In the genomic region with DNA sequence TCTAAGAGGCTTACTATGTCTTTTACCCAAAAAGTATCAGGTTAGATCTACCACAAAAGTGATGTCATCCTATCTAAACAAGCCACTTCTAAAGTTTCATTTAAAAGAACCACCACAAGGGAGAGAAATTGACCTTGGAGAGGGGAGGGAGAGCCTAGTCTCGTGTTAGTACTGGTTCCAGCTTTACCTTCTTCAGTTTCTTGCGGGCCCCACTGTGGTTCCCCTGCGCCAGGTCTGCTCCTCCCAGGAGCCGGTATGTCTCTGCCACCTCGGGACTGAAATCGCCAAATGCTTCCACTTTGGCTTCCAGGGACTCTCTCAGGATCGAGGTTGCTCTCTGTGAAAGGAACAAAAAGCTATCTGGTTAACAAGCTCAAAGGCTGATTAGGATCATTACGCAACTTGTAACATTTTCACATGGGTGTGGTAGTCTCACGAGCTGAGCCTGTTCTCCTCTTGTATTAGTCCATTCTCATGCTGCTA, we compare ENCODE assay signal across 13 cellular contexts. TPM values are rescaled to one million over a fixed set of nuclear protein-coding genes. Genes with fewer than 3 reads are reported as not detected.
DNase-seq lines count a peak whose midpoint lies in the region; ATAC-seq, FAIRE-seq and TF ChIP-seq lines count a peak whose summit lies in the region.
"Had no signal": no experiment of that assay in that cellular context is flagged by ENCODE, and none has a peak within 500 bp of the region (broad histone marks: within the 10 kb centered on the region; RNA-seq: fewer than 3 reads in every experiment).

No MANE protein-coding gene starts in this region.

- TF ChIP-seq POLR2A in K562 (conservative IDR thresholded peaks at IDR 0.05) (no peak), adrenal gland (IDR thresholded peaks at IDR 0.05) (no peak)

- H3K36me3 ChIP-seq in K562 (ENCODE audit: control insufficient read depth, insufficient read depth, low read length) (no peaks in the 10 kb centered on the region), mesendoderm (ENCODE audit: control insufficient read depth, insufficient read depth, low read length) (no peaks in the 10 kb centered on the region), adrenal gland (replicated peaks in 1 of 2) (peaks cover 0 to 10% of the 10 kb centered on the region in 2 donors)
- H3K36me3 ChIP-seq: BLaER1 treated with 17β-estradiol and CSF1 and Interleukin-3, amounts not matched to agents 10 nM and 100 nM had no signal

- no peak overlapping the region for H2BK5ac ChIP-seq in mesendoderm (ENCODE audit: low read length)

- H3K4ac ChIP-seq in mesendoderm (ENCODE audit: low read depth, low read length) = peak overlapping the region; percentile 71

- no peaks in the 10 kb centered on the region for H3K9me3 Mint-ChIP-seq in osteocyte (ENCODE audit: unreplicated experiment)
- H3K9me3 Mint-ChIP-seq: stimulated activated effector memory CD8-positive, alpha-beta T cell treated with anti-CD3 and anti-CD28 coated beads, Interleukin-12 subunit alpha, Interleukin-12 subunit beta, amount 100 ng/mL, for 72 hours had no signal

- H3K9ac ChIP-seq in K562 (ENCODE audit: insufficient read depth in 1 of 2, low read depth in 2 of 2, low read length in 2 of 2) (0 out of 4 replicates have a peak overlapping the region, but pooled peaks of 1 of the 2 experiments have one; percentile 43), mesendoderm (ENCODE audit: low read length) (no peak overlapping the region)
- H3K9ac ChIP-seq: BLaER1 treated with 17β-estradiol and CSF1 and Interleukin-3, amounts not matched to agents 10 nM and 100 nM had no signal

- H3K27me3 ChIP-seq in K562 (ENCODE audit: control insufficient read depth in 2 of 2, insufficient read depth in 2 of 2, low read length in 2 of 2) = no peaks in the 10 kb centered on the region
- no peaks in the 10 kb centered on the region for H3K27me3 ChIP-seq in mesendoderm (ENCODE audit: insufficient read depth, low read length, poor library complexity)
- no peaks in the 10 kb centered on the region for H3K27me3 ChIP-seq in adrenal gland
- H3K27me3 ChIP-seq: BLaER1 treated with 17β-estradiol and CSF1 and Interleukin-3, amounts not matched to agents 10 nM and 100 nM had no signal

- no peak for TF ChIP-seq RAD21 in K562 (CRISPR knock-in tag; conservative IDR thresholded peaks at IDR 0.05 in 1 of 2, IDR thresholded peaks at IDR 0.05 in 1 of 2)

- BruUV-seq in K562 (replicated peaks; lab: Mats Ljungman, UMichigan) = no TSS peak

- peaks cover 0 to 2% of the 10 kb centered on the region in 2 experiments; a peak in 2 of 5 replicates for H3K4me1 ChIP-seq in K562 (replicated peaks in 1 of 2; ENCODE audit: control insufficient read depth in 2 of 2, insufficient read depth in 2 of 2, low read length in 2 of 2)
- H3K4me1 ChIP-seq in mesendoderm (ENCODE audit: control insufficient read depth, low read depth, low read length) = peaks cover 8% of the 10 kb centered on the region
- no peaks in the 10 kb centered on the region for H3K4me1 ChIP-seq in adrenal gland (replicated peaks in 1 of 2)

- no peak overlapping the region for H2BK120ac ChIP-seq in mesendoderm (ENCODE audit: low read depth, low read length)

- H3K27ac ChIP-seq in K562 (ENCODE audit: extremely low read depth, low read depth, low read length) = 0 out of 3 replicates have a peak overlapping the region, but pooled peaks have one; percentile 37
- H3K27ac ChIP-seq in mesendoderm (ENCODE audit: low read depth, low read length) = no peak overlapping the region
- no peak overlapping the region for H3K27ac ChIP-seq in adrenal gland
- H3K27ac ChIP-seq: BLaER1 treated with 17β-estradiol and CSF1 and Interleukin-3, amounts not matched to agents 10 nM and 100 nM had no signal

- H3K23ac ChIP-seq in mesendoderm (ENCODE audit: low read length) = no peak overlapping the region

- H3K4me1 Mint-ChIP-seq in osteocyte (ENCODE audit: unreplicated experiment) = peaks cover 28% of the 10 kb centered on the region
- H3K4me1 Mint-ChIP-seq: stimulated activated effector memory CD8-positive, alpha-beta T cell treated with anti-CD3 and anti-CD28 coated beads, Interleukin-12 subunit alpha, Interleukin-12 subunit beta, amount 100 ng/mL, for 72 hours had no signal

- no peak overlapping the region for H3K4me3 Mint-ChIP-seq in osteocyte (ENCODE audit: unreplicated experiment)
- H3K4me3 Mint-ChIP-seq: stimulated activated effector memory CD8-positive, alpha-beta T cell treated with anti-CD3 and anti-CD28 coated beads, Interleukin-12 subunit alpha, Interleukin-12 subunit beta, amount 100 ng/mL, for 72 hours had no signal

- 6% methylated on average over 9 of the region's 9 CpGs for WGBS in K562 (ENCODE audit: insufficient coverage, low coverage, missing lambda C conversion rate)
- no CpG with 5 or more reads among the region's 9 CpGs for WGBS in mesendoderm (ENCODE audit: extremely low coverage, insufficient coverage, low lambda C conversion rate)
- 81 to 85% (median 84%) methylated on average over 9 of the region's 9 CpGs for WGBS in adrenal gland, 4 donors

- CTCF ChIA-PET in K562 (lab: Yijun Ruan, JAX; ENCODE audit: low intra/inter-chr PET ratio) = no interaction called here

- H4K5ac ChIP-seq in mesendoderm (ENCODE audit: low read length) = no peak overlapping the region

- H2BK15ac ChIP-seq in mesendoderm (replicated peaks; ENCODE audit: low read depth) = no peak overlapping the region

- no peak for TF ChIP-seq CTCF in K562 (IDR thresholded peaks at IDR 0.05 in 2 of 3, conservative IDR thresholded peaks at IDR 0.05 in 1 of 3; ENCODE audit: insufficient read depth in 2 of 3, low read depth in 1 of 3, low read length in 3 of 3)
- TF ChIP-seq CTCF in osteocyte (IDR thresholded peaks at IDR 0.05) = no peak
- no peak for TF ChIP-seq CTCF in GM13977 (IDR thresholded peaks at IDR 0.05; ENCODE audit: extremely low read depth, insufficient read depth, missing control alignments)
- no peak for TF ChIP-seq CTCF in adrenal gland (IDR thresholded peaks at IDR 0.05)

- peak overlapping the region; percentile 76 for H3K18ac ChIP-seq in mesendoderm (ENCODE audit: low read length)

- FAIRE-seq in K562 (lab: Jason Lieb, UNC) = peak; percentile 62

- H3K9me3 ChIP-seq in K562 (replicated peaks; ENCODE audit: control insufficient read depth, insufficient read depth, low read depth, low read length) (no peaks in the 10 kb centered on the region), adrenal gland (replicated peaks in 1 of 3) (no peaks in the 10 kb centered on the region)
- H3K9me3 ChIP-seq: BLaER1 treated with 17β-estradiol and CSF1 and Interleukin-3, amounts not matched to agents 10 nM and 100 nM had no signal

- in situ Hi-C loops in K562 (cut with MboI) = no loop called here
- in situ Hi-C loops in GM13977 (cut with MboI; ENCODE audit: low pct_unique_long_range_greater_than_20kb, low sequenced_read_pairs, unreplicated experiment) = no loop called here

- intact Hi-C loops in K562 (cut with micrococcal nuclease) (loop anchor here (5.0 kb wide), 1 partner anchor 54 kb away; no protein-coding TSS in a partner anchor), adrenal gland (cut with DNase I) (no loop called here)

- H4K8ac ChIP-seq in mesendoderm (ENCODE audit: low read depth, low read length) = peak overlapping the region; percentile 39

- H3K4me3 ChIP-seq in K562 (no peak overlapping the region), mesendoderm (ENCODE audit: low read length) (no peak overlapping the region), adrenal gland (no peak overlapping the region)
- H3K4me3 ChIP-seq: BLaER1 treated with 17β-estradiol and CSF1 and Interleukin-3, amounts not matched to agents 10 nM and 100 nM had no signal

- H2AK5ac ChIP-seq in mesendoderm (ENCODE audit: low read length) = no peak overlapping the region

- no peaks in the 10 kb centered on the region for H4K20me1 ChIP-seq in K562 (replicated peaks; ENCODE audit: control insufficient read depth, insufficient read depth, low read length)
- H4K20me1 ChIP-seq: BLaER1 treated with 17β-estradiol and CSF1 and Interleukin-3, amounts not matched to agents 10 nM and 100 nM had no signal

- H3K36me3 Mint-ChIP-seq in osteocyte (ENCODE audit: unreplicated experiment) = peaks cover 47% of the 10 kb centered on the region
- H3K36me3 Mint-ChIP-seq: stimulated activated effector memory CD8-positive, alpha-beta T cell treated with anti-CD3 and anti-CD28 coated beads, Interleukin-12 subunit alpha, Interleukin-12 subunit beta, amount 100 ng/mL, for 72 hours had no signal

- ATAC-seq in K562 = peak; percentile 75
- ATAC-seq: stimulated activated effector memory CD8-positive, alpha-beta T cell treated with anti-CD3 and anti-CD28 coated beads, Interleukin-12 subunit alpha, Interleukin-12 subunit beta, amount 100 ng/mL, for 72 hours had no signal

- H3K27me3 Mint-ChIP-seq in osteocyte (ENCODE audit: unreplicated experiment) = no peaks in the 10 kb centered on the region

- H3K79me2 ChIP-seq in K562 (ENCODE audit: control insufficient read depth, insufficient read depth, low read length) (no peaks in the 10 kb centered on the region), mesendoderm (ENCODE audit: control insufficient read depth, insufficient read depth, low read length) (no peaks in the 10 kb centered on the region)

- H3K56ac ChIP-seq in mesendoderm (ENCODE audit: low read length) = peak overlapping the region; percentile 28

- H2AFZ ChIP-seq in K562 (ENCODE audit: low read depth, low read length) = peak overlapping the region; percentile 71

- peak; percentile 12 for DNase-seq in D341Med (ENCODE audit: low spot score)
- peak; percentile 61 for DNase-seq in HuH-7.5 (ENCODE audit: low spot score)
- DNase-seq in K562 (ENCODE audit: extremely low read depth in 1 of 4, low spot score in 3 of 4) = peak in 3 of 4 experiments; percentile 14 to 34 (median 22)
- peak; percentile 81 for DNase-seq in mesendoderm
- no peak for DNase-seq in osteocyte (ENCODE audit: extremely low spot score, unreplicated experiment)
- DNase-seq in activated T-cell treated with anti-CD3 and anti-CD28 coated beads, Interleukin-2, amount 50 U/mL, for 48 hours = no peak
- no peak for DNase-seq in GM13977 (ENCODE audit: low spot score)
- DNase-seq in adrenal gland = no peak
- DNase-seq: dermis blood vessel endothelial cell; NCI-H2171; stimulated activated CD4-positive, alpha-beta T cell treated with anti-CD3 and anti-CD28 coated beads, Interleukin-1b, Interleukin-23, amount 100 ng/mL, for 48 hours had no signal

- H3K27ac Mint-ChIP-seq in osteocyte (ENCODE audit: unreplicated experiment) = no peak overlapping the region
- H3K27ac Mint-ChIP-seq: stimulated activated effector memory CD8-positive, alpha-beta T cell treated with anti-CD3 and anti-CD28 coated beads, Interleukin-12 subunit alpha, Interleukin-12 subunit beta, amount 100 ng/mL, for 72 hours had no signal

- TF ChIP-seq EP300 in K562 (IDR thresholded peaks at IDR 0.05; ENCODE audit: low read length) = no peak

- H3K4me2 ChIP-seq in K562 (ENCODE audit: insufficient read depth, low read length) (peak overlapping the region; percentile 34; the same call in 1 of the 2 replicates), mesendoderm (ENCODE audit: low read length) (no peak overlapping the region)
- H3K4me2 ChIP-seq: BLaER1 treated with 17β-estradiol and CSF1 and Interleukin-3, amounts not matched to agents 10 nM and 100 nM had no signal

- no peaks in the 10 kb centered on the region for H3K9me1 ChIP-seq in K562 (ENCODE audit: control insufficient read depth, insufficient read depth, low read length)

- H3K79me1 ChIP-seq in mesendoderm (ENCODE audit: low read length) = no peaks in the 10 kb centered on the region

- POLR2A ChIA-PET in K562 (lab: Yijun Ruan, JAX) = interaction anchor here (1.0 kb wide), 2 partner anchors 12 to 18 kb away, joined by 3 to 4 read pairs; no protein-coding TSS in a partner anchor

RNA-seq across cellular contexts. Expression of a gene that starts 51.1 kb away (rescaled TPM):
- 0.11 and 0.16 TPM in 2 replicates for total RNA-seq in K562 (2011; cell fraction: chromatin; rRNA removed; ENCODE audit: low replicate concordance)
- total RNA-seq in K562 (2011; cell fraction: nucleolus; rRNA removed) = 0.13 and 0.17 TPM in 2 replicates
- 0.22 and 0.23 TPM in 2 replicates for total RNA-seq in K562 (2011; cell fraction: nucleoplasm; rRNA removed)
- total RNA-seq in K562 (2014; rRNA removed) (0.09 and 0.12 TPM in 2 replicates), K562 (2014; rRNA removed; fragmentation: Illumina TruSeq; extraction: Trizol) (0.16 and 0.18 TPM in 2 replicates), K562 (2015; rRNA removed; fragmentation: Illumina TruSeq; extraction: Trizol) (0.30 and 0.33 TPM in 2 replicates), K562 (2021) (0.18 TPM in 2 replicates), osteocyte (5.5 and 5.9 TPM in 2 replicates), adrenal gland (10 to 100 TPM; 23.6 to 44.6 (median 38.3) TPM)
- polyA plus RNA-seq in K562 (2011; rRNA removed) (0.08 TPM in 1 of 2 replicates, not detected in the other), K562 (2014; fragmentation: Illumina TruSeq; extraction: Trizol) (0.13 and 0.21 TPM in 2 replicates), K562 (2014; fragmentation: Nextera tagmentation; extraction: Ambion mirVana) (under 1 TPM; 0.01 TPM), K562 (2014; rRNA removed) (0.18 and 0.42 TPM in 2 replicates), adrenal gland (10 to 100 TPM; 11.1 to 25.0 (median 22.0) TPM)
- polyA plus RNA-seq in K562 (2011; cell fraction: cytosol; rRNA removed) = 0.01 and 0.06 TPM in 2 replicates
- 0.06 and 0.58 TPM in 2 replicates for polyA plus RNA-seq in K562 (2011; cell fraction: nucleus; rRNA removed)
- polyA plus RNA-seq in K562 (2012) = 0.27 and 0.43 TPM in 2 replicates
- polyA minus RNA-seq in K562 (2011; rRNA and poly(A)+ RNA removed) = 0.04 TPM in 1 of 2 replicates, not detected in the other
- polyA minus RNA-seq in K562 (2011; cell fraction: cytosol; rRNA and poly(A)+ RNA removed) = 0.10 and 0.36 TPM in 2 replicates
- polyA minus RNA-seq in K562 (2011; cell fraction: nucleus; rRNA and poly(A)+ RNA removed) = 0.13 TPM in 1 of 2 replicates, not detected in the other
- 1.8 TPM for polyA plus RNA-seq in mesendoderm (2013, experiment 1 of 2)
- 1.8 TPM for polyA plus RNA-seq in mesendoderm (2013, experiment 2 of 2)

Comparison
In these comparisons a context has a peak if more than half of its experiments do, and no peak if none do; other contexts are left out.
1. DNase-seq: peak in D341Med (single experiment), HuH-7.5 (single experiment), K562 (3 of 4) and mesendoderm (single experiment); none in osteocyte (single experiment), activated T-cell treated with anti-CD3 and anti-CD28 coated beads, Interleukin-2, amount 50 U/mL, for 48 hours (0 of 2), GM13977 (single experiment) and adrenal gland (0 of 7).